8 cellular contexts compared by ENCODE assay signal in genomic region chr17:41812176-41813038, GRCh38. TPM values are rescaled to one million over a fixed set of nuclear protein-coding genes. Genes with fewer than 3 reads are reported as not detected.
DNase-seq lines count a peak whose midpoint lies in the region; ATAC-seq and TF ChIP-seq lines count a peak whose summit lies in the region.

Gene FKBP10, plus strand, starts transcription at chr17:41813004. Its CDS starts 31 bp downstream, at chr17:41813035.

- H3K27ac ChIP-seq in GM23248 (peak within 1 kb of the TSS; percentile 79), esophagus muscularis mucosa (replicated peaks in 1 of 4) (peak within 1 kb of the TSS; percentile 71 to 84 (median 82)), stomach smooth muscle (ENCODE audit: low read length) (peak within 1 kb of the TSS; percentile 55)

- in situ Hi-C loops in GM23248 (cut with MboI) = no loop called here

- no peak for TF ChIP-seq EP300 in esophagus muscularis mucosa (IDR thresholded peaks at IDR 0.05)

- peak within 1 kb of the TSS; percentile 71 for H3K27ac Mint-ChIP-seq in activated T-cell treated with anti-CD3 and anti-CD28 coated beads, Interleukin-2, amount 50 U/mL, for 24 hours

- peaks cover 9% of the 10 kb centered on the region; the same call in 1 of the 2 replicates for H4K20me1 ChIP-seq in GM23248 (ENCODE audit: insufficient read depth)

- DNase-seq in BE2C (peak; percentile 96), GM23248 (peak; percentile 92), NCI-H524 treated with DMSO at 0.1 percent for 48 hours (lab: John Stamatoyannopoulos, UW) (peak; percentile 72), esophagus muscularis mucosa (ENCODE audit: extremely low spot score) (no peak), mucosa of descending colon (peak; percentile 63 to 68 (median 66)), 8988T (no peak)
- DNase-seq in activated T-cell treated with anti-CD3 and anti-CD28 coated beads, Interleukin-2, amount 50 U/mL, for 24 hours = no peak

- H2AFZ ChIP-seq in GM23248 = peak within 1 kb of the TSS; percentile 87

- H3K36me3 ChIP-seq in BE2C = peaks cover 28% of the 10 kb centered on the region
- H3K36me3 ChIP-seq in GM23248 (ENCODE audit: low read depth) = peaks cover 3% of the 10 kb centered on the region; the same call in 1 of the 2 replicates
- H3K36me3 ChIP-seq in esophagus muscularis mucosa = peaks cover 0 to 11% (median 0%) of the 10 kb centered on the region in 4 donors
- no peaks in the 10 kb centered on the region for H3K36me3 ChIP-seq in mucosa of descending colon (ENCODE audit: low read depth)
- peaks cover 0 to 2% of the 10 kb centered on the region in 2 donors for H3K36me3 ChIP-seq in stomach smooth muscle (ENCODE audit: control insufficient read depth in 2 of 2, insufficient read depth in 2 of 2, low read length in 2 of 2)

- peak within 1 kb of the TSS; percentile 72 for H3K4me3 Mint-ChIP-seq in activated T-cell treated with anti-CD3 and anti-CD28 coated beads, Interleukin-2, amount 50 U/mL, for 24 hours

- H3K9me2 ChIP-seq in GM23248 (ENCODE audit: insufficient read depth) = no peaks in the 10 kb centered on the region

- H3K27me3 ChIP-seq in BE2C (no peaks in the 10 kb centered on the region), GM23248 (replicated peaks; ENCODE audit: insufficient read depth) (no peaks in the 10 kb centered on the region), esophagus muscularis mucosa (no peaks in the 10 kb centered on the region), stomach smooth muscle (ENCODE audit: control insufficient read depth in 1 of 2, insufficient read depth in 2 of 2, low read length in 2 of 2) (no peaks in the 10 kb centered on the region)

- H3K27me3 Mint-ChIP-seq in activated T-cell treated with anti-CD3 and anti-CD28 coated beads, Interleukin-2, amount 50 U/mL, for 24 hours = peaks cover 9% of the 10 kb centered on the region

- ATAC-seq in mucosa of descending colon = peak; percentile 34

- H3K4me3 ChIP-seq in BE2C (ENCODE audit: low read depth, low read length) (peak within 1 kb of the TSS; percentile 99), GM23248 (peak within 1 kb of the TSS; percentile 92), esophagus muscularis mucosa (peak within 1 kb of the TSS; percentile 70 to 89 (median 80)), mucosa of descending colon (peak within 1 kb of the TSS; percentile 35), stomach smooth muscle (ENCODE audit: low read length in 2 of 2) (peak within 1 kb of the TSS; percentile 85 to 87)

- H3K4me2 ChIP-seq in GM23248 (ENCODE audit: unreplicated experiment) = peak within 1 kb of the TSS; percentile 98

- WGBS in GM23248 (ENCODE audit: low coverage in 1 of 2, low lambda C conversion rate in 2 of 2, missing lambda C conversion rate in 2 of 2), 2 experiments = 1 to 2% methylated on average over 30 to 38 of the region's 39 CpGs
- under 1% methylated on average over 36 of the region's 39 CpGs for WGBS in esophagus muscularis mucosa

- no peaks in the 10 kb centered on the region for H3K36me3 Mint-ChIP-seq in activated T-cell treated with anti-CD3 and anti-CD28 coated beads, Interleukin-2, amount 50 U/mL, for 24 hours (ENCODE audit: low read depth)

- H3K4me1 ChIP-seq in BE2C (no peaks in the 10 kb centered on the region), GM23248 (ENCODE audit: insufficient read depth) (peaks cover 28% of the 10 kb centered on the region), esophagus muscularis mucosa (peaks cover 21 to 54% (median 45%) of the 10 kb centered on the region in 4 donors), mucosa of descending colon (ENCODE audit: low read depth) (peaks cover 31% of the 10 kb centered on the region), stomach smooth muscle (ENCODE audit: control insufficient read depth, insufficient read depth, low read length) (peaks cover 40% of the 10 kb centered on the region)

- H3K4me1 Mint-ChIP-seq in activated T-cell treated with anti-CD3 and anti-CD28 coated beads, Interleukin-2, amount 50 U/mL, for 24 hours (ENCODE audit: low read depth) = peaks cover 24% of the 10 kb centered on the region

- no peaks in the 10 kb centered on the region for H3F3A ChIP-seq in GM23248 (ENCODE audit: insufficient read depth)

- H3K9ac ChIP-seq in GM23248 (peak within 1 kb of the TSS; percentile 97), stomach smooth muscle (ENCODE audit: low read length in 2 of 2) (peak within 1 kb of the TSS; percentile 66 to 68)

- intact Hi-C loops in esophagus muscularis mucosa (cut with DNase I) (loop anchor here (5.0 kb wide), 1 partner anchor 55 kb away; the partner anchor contains the start of gene KLHL11), mucosa of descending colon (cut with DNase I, micrococcal nuclease) (no loop called here)

- H3K79me2 ChIP-seq in GM23248 (ENCODE audit: insufficient read depth) = peaks cover 80% of the 10 kb centered on the region

- no peak for TF ChIP-seq POLR2A in esophagus muscularis mucosa (IDR thresholded peaks at IDR 0.05; ENCODE audit: low read depth)

- H3K9me3 ChIP-seq in BE2C (no peaks in the 10 kb centered on the region), GM23248 (ENCODE audit: low read depth) (no peaks in the 10 kb centered on the region), esophagus muscularis mucosa (no peaks in the 10 kb centered on the region), mucosa of descending colon (no peaks in the 10 kb centered on the region), stomach smooth muscle (ENCODE audit: control insufficient read depth in 2 of 2, low read length in 2 of 2) (no peaks in the 10 kb centered on the region)

- TF ChIP-seq CTCF in BE2C (IDR thresholded peaks at IDR 0.05; ENCODE audit: low read depth, low read length) (no peak), esophagus muscularis mucosa (IDR thresholded peaks at IDR 0.05) (peak in 1 of 3 experiments; percentile 14), mucosa of descending colon (IDR thresholded peaks at IDR 0.05) (no peak)

- no peaks in the 10 kb centered on the region for H3K9me3 Mint-ChIP-seq in activated T-cell treated with anti-CD3 and anti-CD28 coated beads, Interleukin-2, amount 50 U/mL, for 24 hours

RNA-seq across cellular contexts. Expression of gene FKBP10, which starts in this region (rescaled TPM):
- 708 TPM for polyA plus RNA-seq in BE2C (2012; ENCODE audit: insufficient read depth, insufficient read length, low read depth)
- total RNA-seq in GM23248 (2014; rRNA removed; shearing (Covaris generic)) = 750 and 759 TPM in 2 replicates
- polyA plus RNA-seq in GM23248 (2016; fragmentation: Nextera tagmentation; extraction: Ambion mirVana) = 78.0 and 81.5 TPM in 2 replicates
- total RNA-seq in esophagus muscularis mucosa (10 to 100 TPM; 30.5 to 49.4 (median 33.8) TPM), mucosa of descending colon (10 to 100 TPM in 2 of 3 donors, 1 to 10 TPM in 1; 5.7 to 32.7 (median 18.6) TPM)

Comparison
In these comparisons a context has a peak if more than half of its experiments do, and no peak if none do; other contexts are left out.
1. RNA of gene FKBP10 (total RNA-seq): 750 to 759 TPM in GM23248; 30.5 to 49.4 TPM in esophagus muscularis mucosa and 5.7 to 32.7 TPM in mucosa of descending colon; every median in the first group is over 10 times any median in the second.
2. DNase-seq: peak in BE2C (single experiment), GM23248 (single experiment), NCI-H524 treated with DMSO at 0.1 percent for 48 hours (single experiment) and mucosa of descending colon (3 of 3); none in activated T-cell treated with anti-CD3 and anti-CD28 coated beads, Interleukin-2, amount 50 U/mL, for 24 hours (single experiment), esophagus muscularis mucosa (single experiment) and 8988T (single experiment).
3. H3K4me3 ChIP-seq: peak in every context shown above with its lines; median percentile 99 in BE2C; 92 in GM23248; 86 in stomach smooth muscle; 80 in esophagus muscularis mucosa; 35 in mucosa of descending colon.
4. Peak in every context shown above with its lines, with median percentiles within 50 percentile points of each other: H3K27ac ChIP-seq.